In the genomic region with DNA sequence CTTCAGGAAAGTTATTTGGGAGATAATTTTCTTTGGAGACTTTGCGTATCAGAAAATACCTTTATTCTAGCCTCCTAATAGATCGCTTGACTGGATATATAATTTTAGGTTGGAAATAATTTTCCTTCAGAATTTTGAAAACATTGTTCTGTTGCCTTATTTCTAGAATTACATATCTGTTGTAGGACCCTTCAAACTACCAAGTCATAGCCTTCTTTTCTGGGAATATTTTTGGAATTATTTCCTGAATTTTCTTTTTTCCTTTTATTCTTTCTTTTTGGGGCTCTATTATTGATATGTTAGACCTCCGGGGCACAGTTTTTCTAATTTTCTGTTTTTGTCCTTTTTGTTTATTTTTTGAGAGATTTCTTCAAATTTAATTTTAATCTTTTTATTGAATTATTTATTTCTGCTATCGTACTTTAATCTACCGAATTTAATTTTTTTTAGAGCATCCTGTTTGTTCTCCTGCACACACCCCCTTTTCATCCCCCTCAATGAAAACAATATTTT, we compare ENCODE assay signal across 22 cellular contexts.
"Had no signal": no experiment of that assay in that cellular context is flagged by ENCODE, and none has a peak within 500 bp of the region (broad histone marks: within the 10 kb centered on the region; RNA-seq: fewer than 3 reads in every experiment).

No MANE protein-coding gene starts in this region.

- H3K4me1 ChIP-seq: gastroesophageal sphincter, lower lobe of right lung, sigmoid colon, suprapubic skin, thyroid gland, uterus had no signal

- H3K27ac ChIP-seq: esophagus muscularis mucosa, gastroesophageal sphincter, lower lobe of right lung, neutrophil, sigmoid colon, skin epidermis, suprapubic skin, thyroid gland, upper lobe of left lung, uterus had no signal

- ATAC-seq: gastroesophageal sphincter; left cardiac atrium; stimulated activated naive CD8-positive, alpha-beta T cell treated with anti-CD3 and anti-CD28 coated beads, Interleukin-15, Interleukin-2, amounts not matched to agents 100 U/mL and 50 U/mL, for 24 hours had no signal

- H3K36me3 ChIP-seq: esophagus muscularis mucosa, lower lobe of right lung, neutrophil, right atrium auricular region, sigmoid colon, suprapubic skin, thyroid gland, upper lobe of left lung, uterus had no signal

- H3K4me3 ChIP-seq: esophagus muscularis mucosa, gastroesophageal sphincter, left ventricle myocardium inferior, lower lobe of right lung, right atrium auricular region, sigmoid colon, skin epidermis, suprapubic skin, thyroid gland, upper lobe of left lung, uterus had no signal

- H3K27ac Mint-ChIP-seq: naive B cell had no signal

- H3K9me3 ChIP-seq: neutrophil, sigmoid colon, suprapubic skin, thyroid gland had no signal

- H3K27me3 ChIP-seq: esophagus muscularis mucosa, gastroesophageal sphincter, neutrophil, right atrium auricular region, sigmoid colon, suprapubic skin, thyroid gland, upper lobe of left lung, uterus had no signal

- H3K27me3 Mint-ChIP-seq: naive B cell had no signal

- DNase-seq: cortex of kidney; effector memory CD4-positive, alpha-beta T cell; glutamatergic neuron; kidney; left cardiac atrium; left ventricle myocardium inferior; lower lobe of right lung; mesendoderm; naive B cell; posterior cingulate gyrus; sigmoid colon; stimulated activated CD4-positive, alpha-beta T cell treated with anti-CD3 and anti-CD28 coated beads, Interleukin-12 subunit alpha, Interleukin-12 subunit beta, amount 100 ng/mL, for 4 hours; stimulated activated naive CD8-positive, alpha-beta T cell treated with anti-CD3 and anti-CD28 coated beads, Interleukin-15, Interleukin-2, amounts not matched to agents 100 U/mL and 50 U/mL, for 24 hours; thyroid gland; upper lobe of left lung; uterus had no signal
